1 cellular context compared by ENCODE assay signal in genomic region chr14:49619730-49620129, GRCh38.
TF ChIP-seq lines count a peak whose summit lies in the region.

No MANE protein-coding gene starts in this region.

TF ChIP-seq in H1, 55 proteins besides CTCF, POLR2A, EP300 and RAD21:
- no peak for TF ChIP-seq CBX8 (IDR thresholded peaks at IDR 0.05; ENCODE audit: borderline replicate concordance, low read depth, low read length)
- TF ChIP-seq FOSL1 (IDR thresholded peaks at IDR 0.05; ENCODE audit: insufficient read depth, low read depth, low read length) = no peak
- no peak for TF ChIP-seq EGR1 (IDR thresholded peaks at IDR 0.05; ENCODE audit: borderline replicate concordance, low read depth, low read length)
- TF ChIP-seq USF2 (IDR thresholded peaks at IDR 0.05; ENCODE audit: low read length) = no peak
- no peak for TF ChIP-seq CEBPB (IDR thresholded peaks at IDR 0.05; ENCODE audit: low read depth, low read length)
- TF ChIP-seq ATF2 (IDR thresholded peaks at IDR 0.05; ENCODE audit: low read length) = no peak
- TF ChIP-seq RFX5 (IDR thresholded peaks at IDR 0.05; ENCODE audit: borderline replicate concordance, low read depth, low read length) = no peak
- no peak for TF ChIP-seq POU5F1 (IDR thresholded peaks at IDR 0.05; ENCODE audit: low read depth, low read length)
- no peak for TF ChIP-seq PHF8 (conservative IDR thresholded peaks at IDR 0.05; ENCODE audit: low read depth, low read length)
